11 cellular contexts compared by ENCODE assay signal in the genomic region with DNA sequence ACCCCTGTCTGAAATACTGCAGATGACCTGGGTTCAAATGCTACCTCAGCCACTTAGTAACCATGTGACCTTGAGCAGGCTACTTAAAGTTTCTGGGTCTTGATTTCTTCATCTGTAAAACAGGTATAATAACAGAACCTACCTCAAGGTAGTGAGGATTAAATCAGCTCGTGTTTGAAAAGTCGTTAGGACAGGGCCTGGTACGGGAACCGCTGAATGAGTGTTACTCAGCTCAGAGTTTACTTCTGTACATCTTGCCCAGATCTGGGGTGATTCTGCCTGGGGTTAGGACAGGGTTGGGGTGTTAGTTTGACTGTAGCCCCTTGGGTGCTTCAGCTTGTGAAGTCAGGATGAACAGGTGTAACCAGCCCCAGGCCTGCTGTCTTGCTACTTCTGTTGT. TPM values are rescaled to one million over a fixed set of nuclear protein-coding genes. Genes with fewer than 3 reads are reported as not detected.
DNase-seq lines count a peak whose midpoint lies in the region; ATAC-seq and TF ChIP-seq lines count a peak whose summit lies in the region.
"Had no signal": no experiment of that assay in that cellular context is flagged by ENCODE, and none has a peak within 500 bp of the region (broad histone marks: within the 10 kb centered on the region; RNA-seq: fewer than 3 reads in every experiment).

No MANE protein-coding gene starts in this region.

- no peaks in the 10 kb centered on the region for H3K9me3 Mint-ChIP-seq in activated CD4-positive, alpha-beta T cell treated with anti-CD3 and anti-CD28 coated beads, Interleukin-2, amount 10 ng/mL, durations not matched to agents 7 days and 5 days
- H3K9me3 Mint-ChIP-seq in activated CD8-positive, alpha-beta T cell treated with anti-CD3 and anti-CD28 coated beads for 36 hours = no peaks in the 10 kb centered on the region
- no peaks in the 10 kb centered on the region for H3K9me3 Mint-ChIP-seq in stimulated activated naive B cell treated with anti-CD40 and anti-IgM and Interleukin-4, amounts not matched to agents 10 μg/mL and 1 μg/mL and 100 μg/mL, for 72 hours

- H3K27ac Mint-ChIP-seq in activated CD4-positive, alpha-beta T cell treated with anti-CD3 and anti-CD28 coated beads, Interleukin-2, amount 10 ng/mL, durations not matched to agents 7 days and 5 days = no peak overlapping the region
- no peak overlapping the region for H3K27ac Mint-ChIP-seq in activated CD8-positive, alpha-beta T cell treated with anti-CD3 and anti-CD28 coated beads for 36 hours
- H3K27ac Mint-ChIP-seq in stimulated activated naive B cell treated with anti-CD40 and anti-IgM and Interleukin-4, amounts not matched to agents 10 μg/mL and 1 μg/mL and 100 μg/mL, for 72 hours = peak overlapping the region; percentile 88

- DNase-seq in activated CD4-positive, alpha-beta T cell treated with anti-CD3 and anti-CD28 coated beads, Interleukin-2, amount 10 ng/mL, durations not matched to agents 7 days and 5 days = no peak
- no peak for DNase-seq in activated CD4-positive, alpha-beta T cell treated with anti-CD3 and anti-CD28 coated beads, Interleukin-2, amount 50 U/mL, for 48 hours
- DNase-seq in activated CD8-positive, alpha-beta T cell treated with anti-CD3 and anti-CD28 coated beads for 36 hours = no peak
- DNase-seq in stimulated activated naive B cell treated with anti-CD40 and anti-IgM and Interleukin-4, amounts not matched to agents 10 μg/mL and 1 μg/mL and 100 μg/mL, for 72 hours = no peak
- DNase-seq in NCI-H187 treated with DMSO at 0.1 percent for 48 hours (lab: John Stamatoyannopoulos, UW) = no peak
- DNase-seq: hippocampal formation had no signal

- H3K4me1 Mint-ChIP-seq in activated CD4-positive, alpha-beta T cell treated with anti-CD3 and anti-CD28 coated beads, Interleukin-2, amount 10 ng/mL, durations not matched to agents 7 days and 5 days = peaks cover 26% of the 10 kb centered on the region
- H3K4me1 Mint-ChIP-seq in activated CD8-positive, alpha-beta T cell treated with anti-CD3 and anti-CD28 coated beads for 36 hours (ENCODE audit: low read depth) = peaks cover 15% of the 10 kb centered on the region
- peaks cover 53 to 86% of the 10 kb centered on the region in 2 donors for H3K4me1 Mint-ChIP-seq in stimulated activated naive B cell treated with anti-CD40 and anti-IgM and Interleukin-4, amounts not matched to agents 10 μg/mL and 1 μg/mL and 100 μg/mL, for 72 hours

- no peak for TF ChIP-seq CTCF in activated CD8-positive, alpha-beta T cell treated with anti-CD3 and anti-CD28 coated beads for 36 hours (IDR thresholded peaks at IDR 0.05)

- peaks cover 3% of the 10 kb centered on the region for H3K36me3 Mint-ChIP-seq in activated CD4-positive, alpha-beta T cell treated with anti-CD3 and anti-CD28 coated beads, Interleukin-2, amount 10 ng/mL, durations not matched to agents 7 days and 5 days (ENCODE audit: low read depth)
- H3K36me3 Mint-ChIP-seq in activated CD8-positive, alpha-beta T cell treated with anti-CD3 and anti-CD28 coated beads for 36 hours (ENCODE audit: low read depth) = no peaks in the 10 kb centered on the region
- no peaks in the 10 kb centered on the region for H3K36me3 Mint-ChIP-seq in stimulated activated naive B cell treated with anti-CD40 and anti-IgM and Interleukin-4, amounts not matched to agents 10 μg/mL and 1 μg/mL and 100 μg/mL, for 72 hours

- intact Hi-C loops in activated CD8-positive, alpha-beta T cell treated with anti-CD3 and anti-CD28 coated beads for 36 hours (cut with micrococcal nuclease) = no loop called here

- H3K4me3 Mint-ChIP-seq in activated CD4-positive, alpha-beta T cell treated with anti-CD3 and anti-CD28 coated beads, Interleukin-2, amount 10 ng/mL, durations not matched to agents 7 days and 5 days = peak overlapping the region; percentile 82
- peak overlapping the region; percentile 68 for H3K4me3 Mint-ChIP-seq in activated CD8-positive, alpha-beta T cell treated with anti-CD3 and anti-CD28 coated beads for 36 hours
- peak overlapping the region; percentile 88 to 97 for H3K4me3 Mint-ChIP-seq in stimulated activated naive B cell treated with anti-CD40 and anti-IgM and Interleukin-4, amounts not matched to agents 10 μg/mL and 1 μg/mL and 100 μg/mL, for 72 hours

- no peak for ATAC-seq in activated CD8-positive, alpha-beta T cell treated with anti-CD3 and anti-CD28 coated beads for 36 hours
- ATAC-seq in stimulated activated naive B cell treated with anti-CD40 and anti-IgM and Interleukin-4, amounts not matched to agents 10 μg/mL and 1 μg/mL and 100 μg/mL, for 72 hours (replicated peaks) = no peak
- ATAC-seq in GM18873 (IDR thresholded peaks at IDR 0.05; ENCODE audit: low FRiP score, unreplicated experiment) = no peak
- ATAC-seq in GM19324 (IDR thresholded peaks at IDR 0.05; ENCODE audit: low FRiP score, unreplicated experiment) = no peak
- ATAC-seq: activated CD4-positive, CD25-positive, alpha-beta regulatory T cell treated with anti-CD3 and anti-CD28 coated beads, Interleukin-2, amount 50 U/mL, for 24 hours had no signal

- H3K4me3 ChIP-seq in iPS-18c (ENCODE audit: insufficient read depth, low read depth, low read length) = peak overlapping the region; percentile 91; the same call in 1 of the 2 replicates

- no peaks in the 10 kb centered on the region for H3K9me3 ChIP-seq in iPS-18c (ENCODE audit: control insufficient read depth, insufficient read depth, low read length)

- CTCF ChIA-PET in activated CD4-positive, alpha-beta T cell treated with anti-CD3 and anti-CD28 coated beads, Interleukin-2, amount 10 ng/mL, durations not matched to agents 7 days and 5 days (lab: Charles Lee) = interaction anchor here (0.7 to 4.2 kb wide), 5 partner anchors 12 to 24 kb away, joined by 3 to 17 read pairs (median 4); no protein-coding TSS in a partner anchor
- CTCF ChIA-PET in activated CD8-positive, alpha-beta T cell treated with anti-CD3 and anti-CD28 coated beads for 36 hours (lab: Charles Lee) = interaction anchor here (1.1 to 1.3 kb wide), 2 partner anchors 17 to 442 kb away, joined by 3 to 6 read pairs; no protein-coding TSS in a partner anchor

- H3K27me3 Mint-ChIP-seq in activated CD4-positive, alpha-beta T cell treated with anti-CD3 and anti-CD28 coated beads, Interleukin-2, amount 10 ng/mL, durations not matched to agents 7 days and 5 days = peaks cover 5% of the 10 kb centered on the region
- H3K27me3 Mint-ChIP-seq in activated CD8-positive, alpha-beta T cell treated with anti-CD3 and anti-CD28 coated beads for 36 hours = no peaks in the 10 kb centered on the region
- H3K27me3 Mint-ChIP-seq in stimulated activated naive B cell treated with anti-CD40 and anti-IgM and Interleukin-4, amounts not matched to agents 10 μg/mL and 1 μg/mL and 100 μg/mL, for 72 hours = no peaks in the 10 kb centered on the region

- POLR2A ChIA-PET in activated CD4-positive, alpha-beta T cell treated with anti-CD3 and anti-CD28 coated beads, Interleukin-2, amount 10 ng/mL, durations not matched to agents 7 days and 5 days (lab: Charles Lee) = no interaction called here
- POLR2A ChIA-PET in activated CD8-positive, alpha-beta T cell treated with anti-CD3 and anti-CD28 coated beads for 36 hours (lab: Charles Lee) = interaction anchor here (1.6 to 1.8 kb wide), 3 partner anchors 29 to 60 kb away, joined by 4 to 6 read pairs (median 6); a partner anchor contains a TSS

RNA-seq across cellular contexts. Expression of a gene that starts 1.8 kb away (rescaled TPM):
- total RNA-seq in activated CD4-positive, alpha-beta T cell treated with anti-CD3 and anti-CD28 coated beads, Interleukin-2, amount 10 ng/mL, durations not matched to agents 7 days and 5 days = 10 to 100 TPM; 23.4 to 26.7 TPM
- 1 to 10 TPM; 5.3 to 6.2 TPM for total RNA-seq in activated CD8-positive, alpha-beta T cell treated with anti-CD3 and anti-CD28 coated beads for 36 hours

RNA-seq across cellular contexts. Expression of a gene that starts 30.8 kb away (rescaled TPM):
- 10 to 100 TPM; 75.4 to 83.5 TPM for total RNA-seq in activated CD4-positive, alpha-beta T cell treated with anti-CD3 and anti-CD28 coated beads, Interleukin-2, amount 10 ng/mL, durations not matched to agents 7 days and 5 days
- 100 to 1,000 TPM; 151 to 154 TPM for total RNA-seq in activated CD8-positive, alpha-beta T cell treated with anti-CD3 and anti-CD28 coated beads for 36 hours

RNA-seq across cellular contexts. Expression of a gene that starts 31.1 kb away (rescaled TPM):
- total RNA-seq in activated CD4-positive, alpha-beta T cell treated with anti-CD3 and anti-CD28 coated beads, Interleukin-2, amount 10 ng/mL, durations not matched to agents 7 days and 5 days = 1 to 10 TPM; 9.8 to 10.0 TPM
- 1 to 10 TPM; 5.2 to 6.4 TPM for total RNA-seq in activated CD8-positive, alpha-beta T cell treated with anti-CD3 and anti-CD28 coated beads for 36 hours

RNA-seq across cellular contexts. Expression of a gene that starts 46.4 kb away (rescaled TPM):
- under 1 TPM; 0.45 to 0.87 TPM for total RNA-seq in activated CD4-positive, alpha-beta T cell treated with anti-CD3 and anti-CD28 coated beads, Interleukin-2, amount 10 ng/mL, durations not matched to agents 7 days and 5 days
- total RNA-seq in activated CD8-positive, alpha-beta T cell treated with anti-CD3 and anti-CD28 coated beads for 36 hours = 1 to 10 TPM in 1 of 2 experiments, under 1 TPM in 1; 0.20 to 1.1 TPM
- total RNA-seq: pulmonary artery endothelial cell had no signal
